In the genomic region with DNA sequence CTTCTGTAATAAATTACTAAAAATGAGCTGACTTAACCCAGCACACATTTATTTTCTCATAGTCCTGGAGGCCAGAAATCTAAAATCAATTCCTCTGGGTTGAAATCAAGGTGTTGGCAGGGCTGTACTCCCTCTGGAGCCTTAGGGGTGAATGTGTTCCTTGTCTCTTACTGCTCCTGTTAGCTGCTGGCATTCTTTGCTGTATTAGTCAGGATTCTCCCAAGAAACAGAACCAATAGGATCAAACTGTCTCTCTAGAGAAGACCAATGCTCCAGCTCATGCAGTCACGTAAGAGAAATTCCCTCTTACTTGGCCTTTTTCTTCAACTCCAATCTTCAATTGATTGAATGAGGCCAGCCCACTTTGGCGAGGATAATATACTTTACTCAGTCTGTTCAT, we compare ENCODE assay signal across 12 cellular contexts. TPM values are rescaled to one million over a fixed set of nuclear protein-coding genes. Genes with fewer than 3 reads are reported as not detected.
DNase-seq lines count a peak whose midpoint lies in the region; ATAC-seq and TF ChIP-seq lines count a peak whose summit lies in the region.
"Had no signal": no experiment of that assay in that cellular context is flagged by ENCODE, and none has a peak within 500 bp of the region (broad histone marks: within the 10 kb centered on the region; RNA-seq: fewer than 3 reads in every experiment).

No MANE protein-coding gene starts in this region.

- H3K4me3 ChIP-seq in SK-N-SH (ENCODE audit: low read depth in 2 of 2, low read length in 1 of 2) (no peak overlapping the region), fibroblast of lung (replicated peaks in 1 of 4; ENCODE audit: control extremely low read depth in 1 of 4, insufficient read depth in 1 of 4, low read depth in 3 of 4, low read length in 4 of 4) (no peak overlapping the region), skeletal muscle cell (ENCODE audit: low read depth, low read length) (no peak overlapping the region)
- H3K4me3 ChIP-seq: tibial nerve had no signal

- no peaks in the 10 kb centered on the region for H3F3A ChIP-seq in SK-N-SH (replicated peaks; ENCODE audit: insufficient read depth)

- no peaks in the 10 kb centered on the region for H3K9me3 ChIP-seq in SK-N-SH
- no peaks in the 10 kb centered on the region for H3K9me3 ChIP-seq in fibroblast of lung (ENCODE audit: control insufficient read depth, insufficient read depth, low read depth, low read length)
- H3K9me3 ChIP-seq: tibial nerve had no signal

- TF ChIP-seq EP300 in SK-N-SH (IDR thresholded peaks at IDR 0.05; ENCODE audit: borderline replicate concordance in 1 of 2, low read depth in 1 of 2, low read length in 1 of 2) = no peak

- no peak for ATAC-seq in HG02938 (IDR thresholded peaks at IDR 0.05; ENCODE audit: unreplicated experiment)

- H4K20me1 ChIP-seq in SK-N-SH (ENCODE audit: insufficient read depth) (no peaks in the 10 kb centered on the region), fibroblast of lung (ENCODE audit: control insufficient read depth, extremely low read depth, insufficient read depth, low read length) (no peaks in the 10 kb centered on the region)

- CTCF ChIA-PET in SK-N-SH (lab: Yijun Ruan, JAX) = interaction anchor here (0.8 to 12.2 kb wide), 4 partner anchors 11 to 1040 kb away, joined by 3 to 201 read pairs (median 3); no protein-coding TSS in a partner anchor

- H2AFZ ChIP-seq in SK-N-SH (ENCODE audit: low read depth) = no peak overlapping the region
- H2AFZ ChIP-seq in fibroblast of lung (ENCODE audit: low read length) = no peak overlapping the region

- TF ChIP-seq CTCF in SK-N-SH (IDR thresholded peaks at IDR 0.05) (no peak), fibroblast of lung (conservative IDR thresholded peaks at IDR 0.05 in 1 of 2, IDR thresholded peaks at IDR 0.05 in 1 of 2; ENCODE audit: low read depth in 1 of 2, low read length in 2 of 2) (no peak), GM10266 (IDR thresholded peaks at IDR 0.05; ENCODE audit: control insufficient read depth, insufficient read depth, low read depth, missing control alignments) (no peak)

- H3K4me1 ChIP-seq in SK-N-SH (ENCODE audit: control insufficient read depth in 1 of 2, insufficient read depth in 2 of 2, low read depth in 1 of 2, low read length in 1 of 2) = peaks cover 4 to 17% of the 10 kb centered on the region in 2 experiments; a peak in 2 of 4 replicates
- peaks cover 12% of the 10 kb centered on the region for H3K4me1 ChIP-seq in fibroblast of lung (ENCODE audit: control insufficient read depth, extremely low read depth, insufficient read depth, low read length)

- DNase-seq in ELR (ENCODE audit: low read depth) (peak; percentile 83), SK-N-SH (no peak), fibroblast of lung (ENCODE audit: low read depth in 2 of 2) (peak; percentile 71 to 94), skeletal muscle cell (ENCODE audit: low read depth) (peak; percentile 59), Ammon's horn (ENCODE audit: low spot score) (no peak), GM10266 (ENCODE audit: extremely low spot score) (no peak), medulla oblongata (ENCODE audit: extremely low spot score) (no peak)
- DNase-seq: anterior cingulate cortex, naive B cell, NCI-H2227 treated with DMSO at 0.1 percent for 48 hours had no signal

- H3K36me3 ChIP-seq in SK-N-SH (replicated peaks in 1 of 2; ENCODE audit: control insufficient read depth in 1 of 2, insufficient read depth in 2 of 2, low read length in 1 of 2) (no peaks in the 10 kb centered on the region), fibroblast of lung (ENCODE audit: control insufficient read depth, insufficient read depth, low read length) (no peaks in the 10 kb centered on the region)
- H3K36me3 ChIP-seq: tibial nerve had no signal

- H3K9ac ChIP-seq in SK-N-SH = no peak overlapping the region
- H3K9ac ChIP-seq in fibroblast of lung (ENCODE audit: insufficient read depth, low read length) = no peak overlapping the region

- no peak overlapping the region for H3K27ac ChIP-seq in SK-N-SH (ENCODE audit: low read depth in 2 of 2, low read length in 1 of 2)
- no peak overlapping the region for H3K27ac ChIP-seq in fibroblast of lung (ENCODE audit: insufficient read depth, low read length)
- H3K27ac ChIP-seq: tibial nerve had no signal

- WGBS in SK-N-SH (ENCODE audit: low lambda C conversion rate) = 79% methylated on average over 2 of the region's 2 CpGs

- TF ChIP-seq RAD21 in SK-N-SH (IDR thresholded peaks at IDR 0.05; ENCODE audit: low read length) = no peak

- H3K4me2 ChIP-seq in SK-N-SH (no peak overlapping the region), fibroblast of lung (ENCODE audit: extremely low read depth, insufficient read depth, low read length) (no peak overlapping the region)

- POLR2A ChIA-PET in SK-N-SH (lab: Yijun Ruan, JAX) = no interaction called here

- no peaks in the 10 kb centered on the region for H3K27me3 ChIP-seq in SK-N-SH (ENCODE audit: insufficient read depth)
- H3K27me3 ChIP-seq in fibroblast of lung (ENCODE audit: control insufficient read depth, insufficient read depth, low read length) = no peaks in the 10 kb centered on the region
- H3K27me3 ChIP-seq: tibial nerve had no signal

- H3K79me2 ChIP-seq in SK-N-SH (ENCODE audit: insufficient read depth) (no peaks in the 10 kb centered on the region), fibroblast of lung (ENCODE audit: control insufficient read depth, insufficient read depth, low read length) (no peaks in the 10 kb centered on the region)

- no peaks in the 10 kb centered on the region for H3K9me2 ChIP-seq in SK-N-SH

TF ChIP-seq in SK-N-SH, 30 proteins besides CTCF, POLR2A, EP300 and RAD21:
- TF ChIP-seq EZH2phosphoT487 (IDR thresholded peaks at IDR 0.05; ENCODE audit: borderline replicate concordance, low read depth) (no peak), FOSL2 (IDR thresholded peaks at IDR 0.05; ENCODE audit: borderline replicate concordance, low read depth) (peak; percentile 9; the same call in 1 of the 2 replicates)
TF ChIP-seq in SK-N-SH: peak in this region for 1.

RNA-seq across cellular contexts. Expression of gene CD180, which starts 15.3 kb away (rescaled TPM):
- 0.02 TPM in 2 replicates for polyA plus RNA-seq in SK-N-SH (2012; rRNA removed)
- polyA plus RNA-seq in SK-N-SH (2012; cell fraction: cytosol; rRNA removed) = 0.01 and 0.03 TPM in 2 replicates
- 0.01 TPM in 2 replicates for polyA plus RNA-seq in SK-N-SH (2012; cell fraction: nucleus; rRNA removed)
- total RNA-seq in fibroblast of lung = not detected in 2 replicates
- 0.14 and 0.28 TPM in 2 replicates for polyA plus RNA-seq in fibroblast of lung
- 0.08 and 0.14 TPM in 2 replicates for polyA plus RNA-seq in fibroblast of lung (2012)
- not detected in 2 replicates for polyA minus RNA-seq in fibroblast of lung (ENCODE audit: low replicate concordance)

Comparison
In these comparisons a context has a peak if more than half of its experiments do, and no peak if none do; other contexts are left out.
1. DNase-seq: peak in ELR (single experiment), fibroblast of lung (2 of 2) and skeletal muscle cell (single experiment); none in SK-N-SH (single experiment), Ammon's horn (single experiment), GM10266 (single experiment) and medulla oblongata (single experiment).